In genomic region chr10:94680544-94680943, GRCh38 we compare ENCODE assay signal across 14 cellular contexts. TPM values are rescaled to one million over a fixed set of nuclear protein-coding genes. Genes with fewer than 3 reads are reported as not detected.
DNase-seq lines count a peak whose midpoint lies in the region; ATAC-seq and TF ChIP-seq lines count a peak whose summit lies in the region.
"Had no signal": no experiment of that assay in that cellular context is flagged by ENCODE, and none has a peak within 500 bp of the region (broad histone marks: within the 10 kb centered on the region; RNA-seq: fewer than 3 reads in every experiment).

No MANE protein-coding gene starts in this region.

- H3K36me3 ChIP-seq in body of pancreas (replicated peaks in 1 of 2; ENCODE audit: insufficient read depth in 1 of 2, low read depth in 2 of 2): no peaks in the 10 kb centered on the region
- H3K36me3 ChIP-seq in lower lobe of right lung: no peaks in the 10 kb centered on the region
- H3K36me3 ChIP-seq: BLaER1, HAP-1, left ventricle myocardium inferior, vagina had no signal

- H3K9me3 ChIP-seq in body of pancreas: no peaks in the 10 kb centered on the region
- peaks cover 4% of the 10 kb centered on the region for H3K9me3 ChIP-seq in lower lobe of right lung
- H3K9me3 ChIP-seq: BLaER1, HAP-1, vagina had no signal

- H3K27me3 ChIP-seq in body of pancreas (no peaks in the 10 kb centered on the region), lower lobe of right lung (ENCODE audit: low read depth) (no peaks in the 10 kb centered on the region)
- H3K27me3 ChIP-seq: BLaER1, vagina had no signal

- peak overlapping the region in 2 of 4 donors; percentile 39 to 59 for H3K27ac ChIP-seq in body of pancreas
- no peak overlapping the region for H3K27ac ChIP-seq in lower lobe of right lung
- H3K27ac ChIP-seq: BLaER1, left ventricle myocardium inferior, vagina had no signal

- H3K4me1 ChIP-seq in body of pancreas: peaks cover 27% of the 10 kb centered on the region
- no peaks in the 10 kb centered on the region for H3K4me1 ChIP-seq in lower lobe of right lung
- H3K4me1 ChIP-seq: BLaER1, HAP-1, left ventricle myocardium inferior, vagina had no signal

- in situ Hi-C loops in GM13976 (cut with MboI; ENCODE audit: low sequenced_read_pairs, unreplicated experiment): no loop called here

- H3K4me3 ChIP-seq in body of pancreas (no peak overlapping the region), lower lobe of right lung (no peak overlapping the region)
- H3K4me3 ChIP-seq: BLaER1, HAP-1, left ventricle myocardium inferior, vagina had no signal

- TF ChIP-seq CTCF in body of pancreas (IDR thresholded peaks at IDR 0.05) (no peak), lower lobe of right lung (IDR thresholded peaks at IDR 0.05) (no peak), GM13976 (IDR thresholded peaks at IDR 0.05; ENCODE audit: borderline replicate concordance, control extremely low read depth, extremely low read depth, insufficient read depth, missing control alignments) (no peak)

- intact Hi-C loops in body of pancreas (cut with DNase I) (no loop called here), lower lobe of right lung (cut with DNase I) (no loop called here)

- ATAC-seq in GM18907 (IDR thresholded peaks at IDR 0.05; ENCODE audit: unreplicated experiment): peak; percentile 89
- ATAC-seq in HG03139 (IDR thresholded peaks at IDR 0.05; ENCODE audit: unreplicated experiment): peak; percentile 68
- ATAC-seq in body of pancreas: peak; percentile 87
- peak; percentile 36 to 41 for ATAC-seq in lower lobe of right lung
- ATAC-seq: SK-N-SH treated with all-trans-retinoic acid at 6 μM for 48 hours had no signal

- peak in 1 of 4 donors; percentile 9 for DNase-seq in body of pancreas
- DNase-seq in lower lobe of right lung: no peak
- DNase-seq in DMS79 (lab: John Stamatoyannopoulos, UW): no peak
- DNase-seq in GM13976 (ENCODE audit: low spot score): no peak
- no peak for DNase-seq in anterior cingulate cortex (lab: John Stamatoyannopoulos, UW)
- no peak for DNase-seq in amniotic stem cell (lab: John Stamatoyannopoulos, UW)
- DNase-seq: left ventricle myocardium inferior, NCI-H526 had no signal

- TF ChIP-seq POLR2A in body of pancreas (IDR thresholded peaks at IDR 0.05): no peak

- WGBS in body of pancreas, 2 donors: 5 to 14% methylated on average over 1 of the region's 1 CpG

RNA-seq across cellular contexts. Expression of gene CYP2C18, which starts 3.0 kb away (rescaled TPM):
- total RNA-seq in body of pancreas: 1 to 10 TPM in 1 of 2 donors, not detected in 1; 3.9 TPM
- total RNA-seq in lower lobe of right lung: 0.65 TPM
- total RNA-seq: left ventricle myocardium inferior had no signal

Comparison
In these comparisons a context has a peak if more than half of its experiments do, and no peak if none do; other contexts are left out.
1. ATAC-seq: peak in every context shown above with its lines; median percentile 89 in GM18907; 87 in body of pancreas; 68 in HG03139; 38 in lower lobe of right lung.